10 cellular contexts compared by ENCODE assay signal in the genomic region with DNA sequence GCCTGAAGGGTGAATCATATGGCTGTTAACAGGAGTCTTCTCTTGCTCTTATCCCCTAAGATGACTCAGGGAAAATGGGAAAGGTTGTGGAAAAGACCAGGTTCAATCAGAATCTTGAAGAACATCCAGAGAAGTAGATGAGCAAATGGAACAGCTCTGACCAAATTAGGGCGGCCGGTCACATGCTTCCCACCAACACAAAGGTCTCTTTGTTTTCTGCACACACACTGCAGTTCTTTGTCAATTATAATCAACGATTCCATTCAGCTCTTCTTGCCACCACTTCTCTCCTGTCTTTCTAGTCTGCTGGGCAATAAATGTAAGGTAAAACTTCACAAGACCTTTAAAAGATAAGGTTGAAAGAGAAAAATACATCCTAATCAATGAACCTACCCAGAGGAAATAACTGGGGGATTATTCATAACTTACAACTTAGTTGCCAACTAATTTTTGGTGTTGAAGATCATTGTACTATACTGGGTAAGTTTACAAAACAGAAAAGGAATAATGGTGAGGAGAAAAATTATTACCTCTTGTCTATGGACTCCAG.
DNase-seq lines count a peak whose midpoint lies in the region; ATAC-seq and TF ChIP-seq lines count a peak whose summit lies in the region.
"Had no signal": no experiment of that assay in that cellular context is flagged by ENCODE, and none has a peak within 500 bp of the region (broad histone marks: within the 10 kb centered on the region; RNA-seq: fewer than 3 reads in every experiment).

No MANE protein-coding gene starts in this region.

- H3K27ac ChIP-seq in esophagus squamous epithelium: no peak overlapping the region

- 73 to 77% methylated on average over 3 of the region's 3 CpGs for WGBS in esophagus squamous epithelium, 2 donors

- no peaks in the 10 kb centered on the region for H3K27me3 ChIP-seq in esophagus squamous epithelium

- TF ChIP-seq POLR2A in esophagus squamous epithelium (IDR thresholded peaks at IDR 0.05): no peak

- in situ Hi-C loops in Caki2 (cut with HindIII; ENCODE audit: low pct_unique_long_range_greater_than_20kb, low sequenced_read_pairs): no loop called here
- in situ Hi-C loops in SK-MEL-5 (cut with HindIII; ENCODE audit: low pct_unique_long_range_greater_than_20kb, low sequenced_read_pairs): no loop called here

- H3K4me3 ChIP-seq in esophagus squamous epithelium: no peak overlapping the region

- DNase-seq in Caki2 (ENCODE audit: low read depth) (peak; percentile 2), SK-MEL-5 (ENCODE audit: low read depth, low spot score) (peak; percentile 97), foreskin melanocyte (peak; percentile 91), nucleus accumbens (lab: John Stamatoyannopoulos, UW) (peak in 53 of 56 donors; percentile 8 to 86 (median 67)), esophagus squamous epithelium (lab: John Stamatoyannopoulos, UW) (no peak), cerebellar nuclear complex (lab: John Stamatoyannopoulos, UW) (no peak)

- ATAC-seq in GM21576 (IDR thresholded peaks at IDR 0.05; ENCODE audit: unreplicated experiment) (no peak), HG03095 (IDR thresholded peaks at IDR 0.05; ENCODE audit: unreplicated experiment) (no peak)
- ATAC-seq: natural killer cell treated with Interleukin-12 subunit alpha and Interleukin-12 subunit beta and Interleukin-15 and Interleukin-18, amount 100 ng/mL, for 72 hours; Panc1 had no signal

- no peaks in the 10 kb centered on the region for H3K9me3 ChIP-seq in esophagus squamous epithelium

- intact Hi-C loops in esophagus squamous epithelium (cut with DNase I): no loop called here

- H3K4me1 ChIP-seq in esophagus squamous epithelium: no peaks in the 10 kb centered on the region

- no peak for TF ChIP-seq CTCF in esophagus squamous epithelium (IDR thresholded peaks at IDR 0.05)

- no peaks in the 10 kb centered on the region for H3K36me3 ChIP-seq in esophagus squamous epithelium

Comparison
In these comparisons a context has a peak if more than half of its experiments do, and no peak if none do; other contexts are left out.
1. DNase-seq: peak in Caki2 (single experiment), SK-MEL-5 (single experiment), foreskin melanocyte (single experiment) and nucleus accumbens (53 of 56); none in esophagus squamous epithelium (single experiment) and cerebellar nuclear complex (0 of 2).